16 cellular contexts compared by ENCODE assay signal in the genomic region with DNA sequence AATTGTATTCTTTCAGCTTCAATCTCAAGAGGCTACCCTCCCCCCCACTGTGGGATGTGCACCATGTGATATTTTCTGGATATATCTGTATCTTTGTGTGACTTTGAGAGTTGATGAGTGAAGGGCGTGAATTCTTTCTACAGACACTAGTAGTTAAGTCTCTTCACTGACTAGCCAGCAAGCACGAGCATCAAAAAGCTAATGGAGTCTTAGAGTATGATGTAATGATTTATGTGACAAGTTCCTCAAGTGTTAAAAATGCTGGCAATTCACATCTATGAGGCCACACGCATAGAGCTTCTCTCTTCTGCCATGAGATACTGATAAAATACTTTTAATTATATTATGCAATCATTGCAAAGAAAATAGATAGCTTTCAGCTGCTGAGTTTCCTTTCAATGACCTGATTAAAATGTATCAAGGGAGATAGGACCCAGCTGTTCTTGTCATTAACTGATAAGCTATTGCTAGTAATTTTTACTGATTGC.
"Had no signal": no experiment of that assay in that cellular context is flagged by ENCODE, and none has a peak within 500 bp of the region (broad histone marks: within the 10 kb centered on the region; RNA-seq: fewer than 3 reads in every experiment).

No MANE protein-coding gene starts in this region.

- H3K4me1 ChIP-seq: transverse colon had no signal

- H3K27ac ChIP-seq: dorsolateral prefrontal cortex, transverse colon had no signal

- H3K9me3 ChIP-seq: transverse colon had no signal

- DNase-seq: activated CD4-positive, alpha-beta T cell treated with anti-CD3 and anti-CD28 coated beads for 4 hours; activated CD8-positive, alpha-beta T cell treated with anti-CD3 and anti-CD28 coated beads for 36 hours; activated effector memory CD4-positive, alpha-beta T cell treated with Interleukin-2 at 50 U/mL for 16 hours; activated naive CD4-positive, alpha-beta T cell treated with anti-CD3 and anti-CD28 coated beads, Interleukin-2, amount 50 U/mL, for 16 hours; activated T-cell treated with anti-CD3 and anti-CD28 coated beads, Interleukin-2, amount 50 U/mL, for 4 hours; dorsolateral prefrontal cortex; natural killer cell; nucleus accumbens; posterior cingulate gyrus; retina; small intestine; stimulated activated CD4-positive, alpha-beta T cell treated with anti-CD3 and anti-CD28 coated beads, Interleukin-4, amount 100 ng/mL, for 4 hours; stimulated activated CD8-positive, alpha-beta memory T cell treated with anti-CD3 and anti-CD28 coated beads, Interleukin-4, amount 100 ng/mL, for 48 hours; stimulated activated naive CD4-positive, alpha-beta T cell treated with Interleukin-2 at 50 U/mL for 16 hours; T-helper 1 cell; transverse colon had no signal

- H3K27me3 ChIP-seq: transverse colon had no signal

- H3K4me3 ChIP-seq: dorsolateral prefrontal cortex, transverse colon had no signal

- H3K36me3 ChIP-seq: transverse colon had no signal
